ENCODE assay signal across 9 cellular contexts in genomic region chr9:31908158-31908890, GRCh38.
DNase-seq lines count a peak whose midpoint lies in the region; ATAC-seq and TF ChIP-seq lines count a peak whose summit lies in the region.
"Had no signal": no experiment of that assay in that cellular context is flagged by ENCODE, and none has a peak within 500 bp of the region (broad histone marks: within the 10 kb centered on the region; RNA-seq: fewer than 3 reads in every experiment).

No MANE protein-coding gene starts in this region.

- no peaks in the 10 kb centered on the region for H3K4me1 Mint-ChIP-seq in activated CD8-positive, alpha-beta memory T cell treated with anti-CD3 and anti-CD28 coated beads, Interleukin-2, amount 10 ng/mL, durations not matched to agents 7 days and 5 days
- no peaks in the 10 kb centered on the region for H3K4me1 Mint-ChIP-seq in Caco-2 (ENCODE audit: low read depth, unreplicated experiment)

- no peaks in the 10 kb centered on the region for H3K36me3 Mint-ChIP-seq in activated CD8-positive, alpha-beta memory T cell treated with anti-CD3 and anti-CD28 coated beads, Interleukin-2, amount 10 ng/mL, durations not matched to agents 7 days and 5 days
- H3K36me3 Mint-ChIP-seq in activated naive CD4-positive, alpha-beta T cell treated with anti-CD3 and anti-CD28 coated beads, Interleukin-2, amount 50 U/mL, for 72 hours, result no peaks in the 10 kb centered on the region
- no peaks in the 10 kb centered on the region for H3K36me3 Mint-ChIP-seq in Caco-2 (ENCODE audit: insufficient read depth, unreplicated experiment)
- H3K36me3 Mint-ChIP-seq: CD4-positive, alpha-beta memory T cell had no signal

- no TSS peak for BruUV-seq in Caco-2 (replicated peaks; lab: Mats Ljungman, UMichigan)

- H3K9me3 Mint-ChIP-seq in activated CD8-positive, alpha-beta memory T cell treated with anti-CD3 and anti-CD28 coated beads, Interleukin-2, amount 10 ng/mL, durations not matched to agents 7 days and 5 days (ENCODE audit: low read depth), result no peaks in the 10 kb centered on the region
- no peaks in the 10 kb centered on the region for H3K9me3 Mint-ChIP-seq in activated naive CD4-positive, alpha-beta T cell treated with anti-CD3 and anti-CD28 coated beads, Interleukin-2, amount 50 U/mL, for 72 hours
- no peaks in the 10 kb centered on the region for H3K9me3 Mint-ChIP-seq in Caco-2 (ENCODE audit: unreplicated experiment)
- H3K9me3 Mint-ChIP-seq: CD4-positive, alpha-beta memory T cell had no signal

- DNase-seq in activated CD8-positive, alpha-beta memory T cell treated with anti-CD3 and anti-CD28 coated beads, Interleukin-2, amount 10 ng/mL, durations not matched to agents 7 days and 5 days, result no peak
- DNase-seq in activated CD8-positive, alpha-beta memory T cell treated with anti-CD3 and anti-CD28 coated beads for 24 hours, result no peak
- DNase-seq in OCI-M1 (lab: John Stamatoyannopoulos, UW), result peak; percentile 62
- no peak for DNase-seq in activated naive CD4-positive, alpha-beta T cell treated with anti-CD3 and anti-CD28 coated beads, Interleukin-2, amount 50 U/mL, for 72 hours (ENCODE audit: low spot score in 2 of 2)
- no peak for DNase-seq in Caco-2
- no peak for DNase-seq in retina
- DNase-seq: CD4-positive, alpha-beta memory T cell had no signal

- no peak overlapping the region for H3K27ac Mint-ChIP-seq in activated CD8-positive, alpha-beta memory T cell treated with anti-CD3 and anti-CD28 coated beads, Interleukin-2, amount 10 ng/mL, durations not matched to agents 7 days and 5 days
- no peak overlapping the region for H3K27ac Mint-ChIP-seq in activated naive CD4-positive, alpha-beta T cell treated with anti-CD3 and anti-CD28 coated beads, Interleukin-2, amount 50 U/mL, for 72 hours
- H3K27ac Mint-ChIP-seq in Caco-2 (ENCODE audit: unreplicated experiment), result no peak overlapping the region
- H3K27ac Mint-ChIP-seq: CD4-positive, alpha-beta memory T cell had no signal

- H3K27me3 ChIP-seq in subcutaneous abdominal adipose tissue (ENCODE audit: control insufficient read depth in 5 of 5, insufficient read depth in 4 of 5, low read length in 5 of 5) (no peaks in the 10 kb centered on the region), Caco-2 (replicated peaks; ENCODE audit: control insufficient read depth, insufficient read depth, low read length) (no peaks in the 10 kb centered on the region)

- H3K27me3 Mint-ChIP-seq in activated CD8-positive, alpha-beta memory T cell treated with anti-CD3 and anti-CD28 coated beads, Interleukin-2, amount 10 ng/mL, durations not matched to agents 7 days and 5 days, result no peaks in the 10 kb centered on the region
- no peaks in the 10 kb centered on the region for H3K27me3 Mint-ChIP-seq in Caco-2 (ENCODE audit: insufficient read depth, unreplicated experiment)

- peak overlapping the region; percentile 18 for H3K4me3 Mint-ChIP-seq in activated CD8-positive, alpha-beta memory T cell treated with anti-CD3 and anti-CD28 coated beads, Interleukin-2, amount 10 ng/mL, durations not matched to agents 7 days and 5 days
- no peak overlapping the region for H3K4me3 Mint-ChIP-seq in Caco-2 (ENCODE audit: unreplicated experiment)

- no peak for ATAC-seq in activated CD8-positive, alpha-beta memory T cell treated with anti-CD3 and anti-CD28 coated beads, Interleukin-2, amount 10 ng/mL, durations not matched to agents 7 days and 5 days
- peak; percentile 77 for ATAC-seq in HG03039 (IDR thresholded peaks at IDR 0.05; ENCODE audit: unreplicated experiment)
- no peak for ATAC-seq in activated naive CD4-positive, alpha-beta T cell treated with anti-CD3 and anti-CD28 coated beads, Interleukin-2, amount 50 U/mL, for 72 hours

- intact Hi-C loops in Caco-2 (cut with micrococcal nuclease; ENCODE audit: unreplicated experiment), result no loop called here

- H3K4me3 ChIP-seq in subcutaneous abdominal adipose tissue (ENCODE audit: low read depth in 1 of 5, low read length in 5 of 5) (peak overlapping the region in 3 of 5 donors; percentile 9 to 62 (median 47)), Caco-2 (ENCODE audit: low read depth, low read length) (no peak overlapping the region)

- no peak for TF ChIP-seq CTCF in Caco-2 (IDR thresholded peaks at IDR 0.05; ENCODE audit: insufficient read depth in 1 of 2, low read depth in 1 of 2, low read length in 1 of 2, severe bottlenecking in 1 of 2, unreplicated experiment in 1 of 2)

- peaks cover 0 to 12% (median 0%) of the 10 kb centered on the region in 5 donors for H3K4me1 ChIP-seq in subcutaneous abdominal adipose tissue (ENCODE audit: control insufficient read depth in 5 of 5, insufficient read depth in 5 of 5, low read length in 5 of 5)
- H3K4me1 ChIP-seq in Caco-2, result no peaks in the 10 kb centered on the region

- CTCF ChIA-PET in activated CD8-positive, alpha-beta memory T cell treated with anti-CD3 and anti-CD28 coated beads, Interleukin-2, amount 10 ng/mL, durations not matched to agents 7 days and 5 days (lab: Charles Lee), result no interaction called here
- CTCF ChIA-PET in Caco-2 (lab: Charles Lee), result no interaction called here

- H3K9me3 ChIP-seq in subcutaneous abdominal adipose tissue (ENCODE audit: control insufficient read depth in 5 of 5, low read length in 5 of 5) (peaks cover 0 to 7% (median 0%) of the 10 kb centered on the region in 5 donors), Caco-2 (no peaks in the 10 kb centered on the region)

- H3K36me3 ChIP-seq in subcutaneous abdominal adipose tissue (ENCODE audit: control insufficient read depth in 5 of 5, insufficient read depth in 5 of 5, low read length in 5 of 5) (no peaks in the 10 kb centered on the region), Caco-2 (ENCODE audit: control insufficient read depth, insufficient read depth, low read length) (no peaks in the 10 kb centered on the region)

- POLR2A ChIA-PET in Caco-2 (lab: Charles Lee), result no interaction called here

- H3K9ac ChIP-seq in subcutaneous abdominal adipose tissue (ENCODE audit: low read length in 5 of 5), result no peak overlapping the region

- no peak overlapping the region for H3K27ac ChIP-seq in subcutaneous abdominal adipose tissue (ENCODE audit: low read depth, low read length)
